20 cellular contexts compared by ENCODE assay signal in the genomic region with DNA sequence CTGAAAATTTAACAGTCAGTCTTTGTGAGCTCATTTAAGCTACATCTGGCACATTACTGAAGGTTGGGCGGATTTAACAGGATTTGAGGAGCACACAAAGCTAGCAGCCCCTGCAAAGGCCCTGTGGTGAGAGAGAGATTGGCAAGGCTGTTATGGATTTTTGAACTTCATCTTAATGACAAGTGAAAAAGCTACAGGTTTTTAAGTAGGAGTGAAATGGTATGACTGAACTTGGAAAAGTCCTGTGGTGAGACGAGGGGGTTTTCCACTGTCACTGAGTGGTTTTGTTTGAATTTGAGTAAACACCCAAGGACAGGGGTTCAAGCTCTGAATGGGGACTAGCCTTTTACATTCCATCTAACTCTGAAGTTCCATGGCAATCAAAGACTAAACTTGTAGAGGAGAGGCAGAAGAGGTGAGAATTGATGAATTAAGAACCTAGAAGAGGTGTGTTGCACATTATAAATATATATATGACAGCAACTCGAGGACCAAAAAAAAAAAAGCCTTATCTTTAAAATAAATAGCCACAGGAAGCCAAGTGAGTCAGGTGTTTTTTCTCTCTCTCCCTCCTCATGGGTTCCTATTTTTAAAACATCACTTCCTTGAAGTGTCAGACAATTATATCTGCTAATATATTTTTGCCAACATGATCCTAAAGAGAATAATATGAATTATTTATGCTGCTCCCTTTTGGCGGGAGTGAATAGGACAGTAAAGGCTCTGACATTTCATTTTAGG. TPM values are rescaled to one million over a fixed set of nuclear protein-coding genes. Genes with fewer than 3 reads are reported as not detected.
DNase-seq lines count a peak whose midpoint lies in the region; ATAC-seq and TF ChIP-seq lines count a peak whose summit lies in the region.
"Had no signal": no experiment of that assay in that cellular context is flagged by ENCODE, and none has a peak within 500 bp of the region (broad histone marks: within the 10 kb centered on the region; RNA-seq: fewer than 3 reads in every experiment).

No MANE protein-coding gene starts in this region.

- no peak overlapping the region for H3K27ac ChIP-seq in body of pancreas
- H3K27ac ChIP-seq: brain microvascular endothelial cell, uterus had no signal

- no peaks in the 10 kb centered on the region for H3K9me3 ChIP-seq in body of pancreas
- H3K9me3 ChIP-seq: uterus had no signal

- intact Hi-C loops in body of pancreas (cut with DNase I), result no loop called here

- no peak for TF ChIP-seq CTCF in body of pancreas (IDR thresholded peaks at IDR 0.05)

- H3K4me3 ChIP-seq in body of pancreas, result no peak overlapping the region
- H3K4me3 ChIP-seq: K562, uterus had no signal

- TF ChIP-seq POLR2A in body of pancreas (IDR thresholded peaks at IDR 0.05), result no peak

- H3K27me3 Mint-ChIP-seq in activated T-cell treated with anti-CD3 and anti-CD28 coated beads, Interleukin-2, amount 50 U/mL, for 4 hours (ENCODE audit: low read depth), result no peaks in the 10 kb centered on the region

- no peaks in the 10 kb centered on the region for H3K36me3 ChIP-seq in body of pancreas (replicated peaks in 1 of 2; ENCODE audit: insufficient read depth in 1 of 2, low read depth in 2 of 2)
- H3K36me3 ChIP-seq: brain microvascular endothelial cell, uterus had no signal

- ATAC-seq in activated T-cell treated with anti-CD3 and anti-CD28 coated beads, Interleukin-2, amount 50 U/mL, for 4 hours, result peak; percentile 46 to 48
- ATAC-seq in GM21529 (IDR thresholded peaks at IDR 0.05; ENCODE audit: unreplicated experiment) (peak; percentile 23), GM21619 (IDR thresholded peaks at IDR 0.05; ENCODE audit: unreplicated experiment) (no peak), HG03565 (IDR thresholded peaks at IDR 0.05; ENCODE audit: unreplicated experiment) (no peak), body of pancreas (no peak)
- ATAC-seq in stimulated activated effector memory CD8-positive, alpha-beta T cell treated with anti-CD3 and anti-CD28 coated beads, Interleukin-12 subunit alpha, Interleukin-12 subunit beta, amount 100 ng/mL, for 72 hours, result peak; percentile 57
- ATAC-seq: K562 had no signal

- no peak overlapping the region for H3K4me3 Mint-ChIP-seq in activated T-cell treated with anti-CD3 and anti-CD28 coated beads, Interleukin-2, amount 50 U/mL, for 4 hours
- peak overlapping the region; percentile 10 for H3K4me3 Mint-ChIP-seq in stimulated activated effector memory CD8-positive, alpha-beta T cell treated with anti-CD3 and anti-CD28 coated beads, Interleukin-12 subunit alpha, Interleukin-12 subunit beta, amount 100 ng/mL, for 72 hours
- H3K4me3 Mint-ChIP-seq: mesothelial cell of epicardium had no signal

- no peaks in the 10 kb centered on the region for H3K36me3 Mint-ChIP-seq in activated T-cell treated with anti-CD3 and anti-CD28 coated beads, Interleukin-2, amount 50 U/mL, for 4 hours (ENCODE audit: insufficient read depth)
- H3K36me3 Mint-ChIP-seq in stimulated activated effector memory CD8-positive, alpha-beta T cell treated with anti-CD3 and anti-CD28 coated beads, Interleukin-12 subunit alpha, Interleukin-12 subunit beta, amount 100 ng/mL, for 72 hours, result peaks cover 5% of the 10 kb centered on the region
- H3K36me3 Mint-ChIP-seq: mesothelial cell of epicardium had no signal

- H3K4me1 ChIP-seq in body of pancreas, result no peaks in the 10 kb centered on the region
- H3K4me1 ChIP-seq: uterus had no signal

- WGBS in body of pancreas, 2 donors, result 26 to 30% methylated on average over 4 of the region's 4 CpGs

- H3K4me1 Mint-ChIP-seq in activated T-cell treated with anti-CD3 and anti-CD28 coated beads, Interleukin-2, amount 50 U/mL, for 4 hours (ENCODE audit: low read depth), result peaks cover 9% of the 10 kb centered on the region
- H3K4me1 Mint-ChIP-seq in stimulated activated effector memory CD8-positive, alpha-beta T cell treated with anti-CD3 and anti-CD28 coated beads, Interleukin-12 subunit alpha, Interleukin-12 subunit beta, amount 100 ng/mL, for 72 hours, result peaks cover 47% of the 10 kb centered on the region

- no peaks in the 10 kb centered on the region for H3K27me3 ChIP-seq in body of pancreas
- H3K27me3 ChIP-seq: brain microvascular endothelial cell, uterus had no signal

- H3K27ac Mint-ChIP-seq in stimulated activated effector memory CD8-positive, alpha-beta T cell treated with anti-CD3 and anti-CD28 coated beads, Interleukin-12 subunit alpha, Interleukin-12 subunit beta, amount 100 ng/mL, for 72 hours, result peak overlapping the region; percentile 68
- H3K27ac Mint-ChIP-seq: mesothelial cell of epicardium had no signal

- DNase-seq in activated T-cell treated with anti-CD3 and anti-CD28 coated beads, Interleukin-2, amount 50 U/mL, for 4 hours, result no peak
- no peak for DNase-seq in activated T-cell treated with anti-CD3 and anti-CD28 coated beads, Interleukin-2, amount 50 U/mL, for 1 hour
- peak; percentile 3 to 25 for DNase-seq in activated CD4-positive, alpha-beta T cell treated with anti-CD3 and anti-CD28 coated beads, Interleukin-2, amount 50 U/mL, for 48 hours
- DNase-seq in stimulated activated effector memory CD8-positive, alpha-beta T cell treated with anti-CD3 and anti-CD28 coated beads, Interleukin-12 subunit alpha, Interleukin-12 subunit beta, amount 100 ng/mL, for 72 hours (ENCODE audit: low spot score in 2 of 2), result no peak
- no peak for DNase-seq in body of pancreas
- DNase-seq: activated CD8-positive, alpha-beta memory T cell treated with anti-CD3 and anti-CD28 coated beads, Interleukin-2, amount 50 U/mL, for 4 hours; brain microvascular endothelial cell; DMS153; effector CD8-positive, alpha-beta T cell; foreskin fibroblast; NCI-H1417; NCI-H748 treated with DMSO at 0.1 percent for 48 hours; posterior cingulate gyrus; Right ventricle myocardium superior; uterus had no signal

- no peaks in the 10 kb centered on the region for H3K9me3 Mint-ChIP-seq in activated T-cell treated with anti-CD3 and anti-CD28 coated beads, Interleukin-2, amount 50 U/mL, for 4 hours
- H3K9me3 Mint-ChIP-seq in stimulated activated effector memory CD8-positive, alpha-beta T cell treated with anti-CD3 and anti-CD28 coated beads, Interleukin-12 subunit alpha, Interleukin-12 subunit beta, amount 100 ng/mL, for 72 hours, result no peaks in the 10 kb centered on the region

RNA-seq across cellular contexts. Expression of a gene that starts 47.8 kb away (rescaled TPM):
- under 1 TPM in 2 of 3 donors, not detected in 1; 0.11 TPM for total RNA-seq in activated T-cell treated with anti-CD3 and anti-CD28 coated beads, Interleukin-2, amount 50 U/mL, for 4 hours
- 1 to 10 TPM in 1 of 2 donors, not detected in 1; 1.0 TPM for total RNA-seq in body of pancreas
- total RNA-seq: K562, mesothelial cell of epicardium, Right ventricle myocardium superior, uterus had no signal

Comparison
In these comparisons a context has a peak if more than half of its experiments do, and no peak if none do; other contexts are left out.
1. ATAC-seq: peak in activated T-cell treated with anti-CD3 and anti-CD28 coated beads, Interleukin-2, amount 50 U/mL, for 4 hours (2 of 2), GM21529 (single experiment) and stimulated activated effector memory CD8-positive, alpha-beta T cell treated with anti-CD3 and anti-CD28 coated beads, Interleukin-12 subunit alpha, Interleukin-12 subunit beta, amount 100 ng/mL, for 72 hours (single experiment); none in GM21619 (single experiment), HG03565 (single experiment) and body of pancreas (single experiment).
2. DNase-seq: peak in activated CD4-positive, alpha-beta T cell treated with anti-CD3 and anti-CD28 coated beads, Interleukin-2, amount 50 U/mL, for 48 hours (2 of 2); none in activated T-cell treated with anti-CD3 and anti-CD28 coated beads, Interleukin-2, amount 50 U/mL, for 4 hours (single experiment), activated T-cell treated with anti-CD3 and anti-CD28 coated beads, Interleukin-2, amount 50 U/mL, for 1 hour (single experiment), stimulated activated effector memory CD8-positive, alpha-beta T cell treated with anti-CD3 and anti-CD28 coated beads, Interleukin-12 subunit alpha, Interleukin-12 subunit beta, amount 100 ng/mL, for 72 hours (0 of 2) and body of pancreas (0 of 4).